ENCODE assay signal across 15 cellular contexts in genomic region chr22:36660510-36660840, GRCh38. TPM values are rescaled to one million over a fixed set of nuclear protein-coding genes. Genes with fewer than 3 reads are reported as not detected.
DNase-seq lines count a peak whose midpoint lies in the region; TF ChIP-seq lines count a peak whose summit lies in the region.
"Had no signal": no experiment of that assay in that cellular context is flagged by ENCODE, and none has a peak within 500 bp of the region (broad histone marks: within the 10 kb centered on the region; RNA-seq: fewer than 3 reads in every experiment).

No MANE protein-coding gene starts in this region.

- intact Hi-C loops in PC-9 (cut with micrococcal nuclease; ENCODE audit: unreplicated experiment), result loop anchor here (1.0 to 2.0 kb wide), 2 partner anchors 102 to 114 kb away; no protein-coding TSS in a partner anchor
- intact Hi-C loops in MCF 10A (cut with micrococcal nuclease), result no loop called here
- intact Hi-C loops in tibial artery (cut with DNase I; ENCODE audit: low total_unique reads), result no loop called here

- no peak overlapping the region for H4K91ac ChIP-seq in neuronal stem cell (ENCODE audit: low read depth, low read length, poor library complexity)

- H3K18ac ChIP-seq in neuronal stem cell (ENCODE audit: low read length), result peak overlapping the region; percentile 6

- no peaks in the 10 kb centered on the region for H3K79me1 ChIP-seq in neuronal stem cell (ENCODE audit: low read depth, low read length)

- TF ChIP-seq CTCF in PC-9 (conservative IDR thresholded peaks at IDR 0.05) (no peak), MCF 10A (IDR thresholded peaks at IDR 0.05; ENCODE audit: unreplicated experiment) (no peak), tibial artery (IDR thresholded peaks at IDR 0.05) (no peak)

- POLR2A ChIA-PET in PC-9 (lab: Charles Lee; ENCODE audit: unreplicated experiment) (interaction anchor here (0.7 to 1.3 kb wide), 2 partner anchors 71 to 116 kb away, joined by 7 to 11 read pairs; partner anchors contain the start of gene IFT27), MCF 10A (lab: Yijun Ruan, JAX) (interaction anchor here (0.5 to 2.7 kb wide), 10 partner anchors 11 to 133 kb away, joined by 3 to 15 read pairs (median 6); partner anchors contain the start of gene IFT27)

- H3K36me3 Mint-ChIP-seq in MCF 10A (ENCODE audit: insufficient read depth, unreplicated experiment), result peaks cover 6% of the 10 kb centered on the region
- H3K36me3 Mint-ChIP-seq: CD14-positive monocyte had no signal

- H3K23ac ChIP-seq in neuronal stem cell (ENCODE audit: low read depth, low read length, poor library complexity), result no peak overlapping the region

- no peak overlapping the region for H3K9ac ChIP-seq in neuronal stem cell (ENCODE audit: low read depth, low read length, poor library complexity)

- H3K9me3 ChIP-seq in PC-9 (ENCODE audit: insufficient read depth, low read depth) (no peaks in the 10 kb centered on the region), neuronal stem cell (replicated peaks in 1 of 2; ENCODE audit: control insufficient read depth in 2 of 2, insufficient read depth in 1 of 2, low read depth in 1 of 2, low read length in 2 of 2) (no peaks in the 10 kb centered on the region), tibial artery (peaks cover 0 to 6% (median 0%) of the 10 kb centered on the region in 3 donors)

- H2BK15ac ChIP-seq in neuronal stem cell (ENCODE audit: low read length), result no peak overlapping the region

- peak overlapping the region; percentile 52 for H3K4me3 Mint-ChIP-seq in MCF 10A (ENCODE audit: unreplicated experiment)
- H3K4me3 Mint-ChIP-seq: nephron had no signal

- H3K4me3 ChIP-seq in PC-9 (peak overlapping the region; percentile 48), neuronal stem cell (ENCODE audit: low read length in 2 of 2) (no peak overlapping the region), tibial artery (no peak overlapping the region)

- no peaks in the 10 kb centered on the region for H3K27me3 Mint-ChIP-seq in MCF 10A (ENCODE audit: insufficient read depth, unreplicated experiment)

- no peak overlapping the region for H2BK120ac ChIP-seq in neuronal stem cell (ENCODE audit: low read depth, low read length)

- H3K27ac Mint-ChIP-seq in MCF 10A (ENCODE audit: low read depth, unreplicated experiment), result peak overlapping the region; percentile 54
- H3K27ac Mint-ChIP-seq: activated T-helper 2 cell treated with anti-CD3 and anti-CD28 coated beads, Interferon-gamma antibody, Interleukin-2, Interleukin-4, amounts not matched to agents 10 μg/mL and 5 μg/mL and 100 μg/mL, durations not matched to agents 14 hours and 24 hours and 36 hours; nephron had no signal

- H4K8ac ChIP-seq in neuronal stem cell (ENCODE audit: low read depth, low read length), result no peak overlapping the region

- no peaks in the 10 kb centered on the region for H4K20me1 ChIP-seq in PC-9 (ENCODE audit: insufficient read depth)

- peaks cover 29% of the 10 kb centered on the region for H3K4me1 Mint-ChIP-seq in MCF 10A (ENCODE audit: insufficient read depth, unreplicated experiment)
- H3K4me1 Mint-ChIP-seq: nephron had no signal

- H3K4me1 ChIP-seq in PC-9 (replicated peaks; ENCODE audit: insufficient read depth), result peaks cover 28% of the 10 kb centered on the region
- H3K4me1 ChIP-seq in neuronal stem cell (ENCODE audit: control insufficient read depth in 2 of 2, insufficient read depth in 1 of 2, low read depth in 1 of 2, low read length in 2 of 2), result no peaks in the 10 kb centered on the region
- peaks cover 0 to 25% (median 19%) of the 10 kb centered on the region in 4 donors for H3K4me1 ChIP-seq in tibial artery

- peaks cover 21% of the 10 kb centered on the region for H3F3A ChIP-seq in PC-9 (ENCODE audit: insufficient read depth, low read depth)

- H2BK5ac ChIP-seq in neuronal stem cell (ENCODE audit: low read length), result no peak overlapping the region

- no peaks in the 10 kb centered on the region for H3K9me2 ChIP-seq in PC-9 (ENCODE audit: insufficient read depth)

- no TSS peak for BruUV-seq in PC-9 (replicated peaks; lab: Mats Ljungman, UMichigan)
- no TSS peak for BruUV-seq in MCF 10A (replicated peaks; lab: Mats Ljungman, UMichigan)

- peak overlapping the region; percentile 79 for H3K27ac ChIP-seq in PC-9
- H3K27ac ChIP-seq in neuronal stem cell (replicated peaks; ENCODE audit: low read length), result no peak overlapping the region
- H3K27ac ChIP-seq in tibial artery, result peak overlapping the region; percentile 58 to 65
- H3K27ac ChIP-seq: epithelial cell of prostate, WERI-Rb-1 had no signal

- H3K14ac ChIP-seq in neuronal stem cell (ENCODE audit: low read length), result no peak overlapping the region

- no peak overlapping the region for H2BK12ac ChIP-seq in neuronal stem cell (ENCODE audit: low read length)

- no peak overlapping the region for H3K4ac ChIP-seq in neuronal stem cell (ENCODE audit: low read length)

- DNase-seq in PC-9 (no peak), MCF 10A (ENCODE audit: unreplicated experiment) (no peak), neuronal stem cell (ENCODE audit: low spot score) (no peak), tibial artery (no peak), UCSD-AML1 (lab: John Stamatoyannopoulos, UW; ENCODE audit: unreplicated experiment) (no peak), HPDE6-E6E7 (ENCODE audit: extremely low spot score) (no peak), NCI-H146 (lab: John Stamatoyannopoulos, UW) (no peak)
- DNase-seq: DMS79, retina, WERI-Rb-1 had no signal

- H3K4me2 ChIP-seq in PC-9, result peak overlapping the region; percentile 81
- no peak overlapping the region for H3K4me2 ChIP-seq in neuronal stem cell (ENCODE audit: insufficient read depth, low read length, poor library complexity, severe bottlenecking)

- H3K36me3 ChIP-seq in PC-9 (ENCODE audit: low read depth), result no peaks in the 10 kb centered on the region
- H3K36me3 ChIP-seq in neuronal stem cell (replicated peaks in 1 of 2; ENCODE audit: control insufficient read depth in 2 of 2, insufficient read depth in 2 of 2, low read length in 2 of 2), result no peaks in the 10 kb centered on the region
- no peaks in the 10 kb centered on the region for H3K36me3 ChIP-seq in tibial artery
- H3K36me3 ChIP-seq: WERI-Rb-1 had no signal

- H3K79me2 ChIP-seq in PC-9 (ENCODE audit: low read depth), result no peaks in the 10 kb centered on the region

- no peaks in the 10 kb centered on the region for H3K27me3 ChIP-seq in PC-9 (ENCODE audit: insufficient read depth, low read depth)
- H3K27me3 ChIP-seq in neuronal stem cell (ENCODE audit: control insufficient read depth in 3 of 3, insufficient read depth in 3 of 3, low read depth in 1 of 3, low read length in 3 of 3), result peaks cover 0 to 30% (median 0%) of the 10 kb centered on the region in 3 experiments
- peaks cover 0 to 20% of the 10 kb centered on the region in 2 donors for H3K27me3 ChIP-seq in tibial artery

- H3K9me3 Mint-ChIP-seq in MCF 10A (ENCODE audit: unreplicated experiment), result no peaks in the 10 kb centered on the region
- H3K9me3 Mint-ChIP-seq: activated T-helper 2 cell treated with anti-CD3 and anti-CD28 coated beads, Interferon-gamma antibody, Interleukin-2, Interleukin-4, amounts not matched to agents 10 μg/mL and 5 μg/mL and 100 μg/mL, durations not matched to agents 14 hours and 24 hours and 36 hours had no signal

- WGBS in neuronal stem cell (ENCODE audit: extremely low coverage in 2 of 2, insufficient read length in 2 of 2, insufficient replicate concordance in 1 of 2), 2 donors, result no CpG with 5 or more reads among the region's 8 CpGs

- CTCF ChIA-PET in PC-9 (lab: Charles Lee) (interaction anchor here (0.7 kb wide), 1 partner anchor 113 kb away, joined by 3 read pairs; no protein-coding TSS in a partner anchor), MCF 10A (lab: Yijun Ruan, JAX) (no interaction called here)

- peak overlapping the region; percentile 12; the same call in 1 of the 2 replicates for H2AFZ ChIP-seq in PC-9
- no peak overlapping the region for H2AFZ ChIP-seq in neuronal stem cell (ENCODE audit: low read length)

- H2AK5ac ChIP-seq in neuronal stem cell (ENCODE audit: low read depth, low read length), result no peak overlapping the region

RNA-seq across cellular contexts. Expression of gene CACNG2, which starts 43.1 kb away (rescaled TPM):
- total RNA-seq in PC-9 (2021) (not detected in 2 replicates), MCF 10A (2022) (not detected in 2 replicates)
- polyA plus RNA-seq in neuronal stem cell (2013, experiment 1 of 2), result not detected
- not detected for polyA plus RNA-seq in neuronal stem cell (2013, experiment 2 of 2)
- total RNA-seq: activated T-helper 2 cell treated with anti-CD3 and anti-CD28 coated beads, Interferon-gamma antibody, Interleukin-2, Interleukin-4, amounts not matched to agents 10 μg/mL and 5 μg/mL and 100 μg/mL, durations not matched to agents 14 hours and 24 hours and 36 hours; glomerular endothelial cell had no signal
- polyA plus RNA-seq: CD14-positive monocyte had no signal
